ENCODE assay signal across 1 cellular context in genomic region chr4:7461171-7461570, GRCh38.
TF ChIP-seq lines count a peak whose summit lies in the region.

No MANE protein-coding gene starts in this region.

TF ChIP-seq in H1, 55 proteins besides CTCF, POLR2A, EP300 and RAD21 (continued from another document):
- TF ChIP-seq SRF (IDR thresholded peaks at IDR 0.05; ENCODE audit: low read depth, low read length) (no peak), CHD2 (IDR thresholded peaks at IDR 0.05; ENCODE audit: low read length) (no peak)
